Comparison of ENCODE assay signal across 1 cellular context in the genomic region with DNA sequence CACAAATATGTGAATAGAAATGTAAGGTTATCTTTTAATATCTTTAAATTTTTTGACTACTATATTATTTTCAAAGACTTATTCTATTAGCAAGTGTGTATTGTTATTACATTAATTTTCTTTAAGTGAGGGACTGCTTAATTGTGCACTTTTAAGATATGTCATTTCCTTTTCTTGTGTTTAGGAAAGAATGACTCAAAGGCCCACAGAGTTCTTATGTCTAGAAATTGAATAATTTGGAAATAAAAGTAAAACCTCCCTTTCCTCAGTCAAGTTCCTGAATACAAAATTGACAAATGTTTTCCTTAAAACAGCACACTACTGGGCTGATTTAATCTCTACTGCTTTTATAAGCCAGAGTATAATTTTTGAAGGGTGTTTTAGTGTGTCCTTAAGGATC.
TF ChIP-seq lines count a peak whose summit lies in the region.

No MANE protein-coding gene starts in this region.

TF ChIP-seq in endothelial cell of umbilical vein, 7 proteins besides CTCF, POLR2A, EP300 and RAD21:
- TF ChIP-seq MAX (IDR thresholded peaks at IDR 0.05; ENCODE audit: insufficient read depth, insufficient read length): no peak
- no peak for TF ChIP-seq GATA2 (IDR thresholded peaks at IDR 0.05; ENCODE audit: insufficient read depth, insufficient read length, low read depth, low read length)
- no peak for TF ChIP-seq EZH2 (IDR thresholded peaks at IDR 0.05; ENCODE audit: borderline replicate concordance, low read depth, low read length, severe bottlenecking)
- no peak for TF ChIP-seq POLR2AphosphoS5 (IDR thresholded peaks at IDR 0.05; ENCODE audit: insufficient read depth, low read depth, low read length)
- peak; percentile 40 for TF ChIP-seq JUN (IDR thresholded peaks at IDR 0.05; ENCODE audit: borderline replicate concordance, insufficient read depth, insufficient read length, low read depth)
- TF ChIP-seq FOS (IDR thresholded peaks at IDR 0.05; ENCODE audit: borderline replicate concordance, insufficient read depth, low read length): peak; percentile 65
TF ChIP-seq in endothelial cell of umbilical vein: peak in this region for 2.
